In the genomic region with DNA sequence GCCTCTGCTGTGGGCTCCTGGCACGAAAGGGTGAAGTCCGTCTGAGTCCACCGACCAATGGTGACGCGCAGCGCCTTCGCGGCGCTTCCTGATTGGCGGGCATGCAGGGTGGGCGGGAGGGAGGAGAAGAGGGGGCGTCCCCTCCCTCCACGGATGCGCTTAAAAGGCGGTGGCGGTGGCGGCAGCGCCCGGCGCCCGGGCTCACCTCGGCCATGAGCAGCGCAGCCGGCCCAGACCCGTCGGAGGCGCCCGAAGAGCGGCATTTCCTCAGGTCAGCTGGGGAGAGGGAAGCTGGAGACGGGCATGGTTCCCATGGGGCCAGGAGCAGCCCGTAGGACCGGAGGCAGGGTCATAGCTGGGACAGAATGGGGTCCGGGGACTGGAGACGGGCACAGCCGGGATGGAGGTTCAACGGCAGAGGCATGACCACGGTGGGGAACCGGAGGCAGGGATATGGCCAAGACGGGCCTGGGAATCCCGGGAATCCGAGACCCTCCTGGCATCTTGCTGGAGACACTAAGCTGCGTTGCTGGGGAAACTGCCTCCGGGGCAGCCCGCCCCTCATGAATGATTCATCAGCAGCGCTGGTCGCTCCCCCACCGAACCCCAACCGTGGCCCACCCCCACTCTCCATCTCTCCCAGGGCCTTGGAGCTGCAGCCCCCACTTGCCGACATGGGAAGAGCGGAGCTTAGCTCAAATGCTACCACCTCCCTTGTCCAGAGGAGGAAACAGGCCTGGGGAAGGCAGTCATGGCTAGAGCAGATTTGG, we compare ENCODE assay signal across 11 cellular contexts. TPM values are rescaled to one million over a fixed set of nuclear protein-coding genes. Genes with fewer than 3 reads are reported as not detected.
DNase-seq lines count a peak whose midpoint lies in the region; ATAC-seq, FAIRE-seq and TF ChIP-seq lines count a peak whose summit lies in the region.
"Had no signal": no experiment of that assay in that cellular context is flagged by ENCODE, and none has a peak within 500 bp of the region (broad histone marks: within the 10 kb centered on the region; RNA-seq: fewer than 3 reads in every experiment).

A gene with protein sequence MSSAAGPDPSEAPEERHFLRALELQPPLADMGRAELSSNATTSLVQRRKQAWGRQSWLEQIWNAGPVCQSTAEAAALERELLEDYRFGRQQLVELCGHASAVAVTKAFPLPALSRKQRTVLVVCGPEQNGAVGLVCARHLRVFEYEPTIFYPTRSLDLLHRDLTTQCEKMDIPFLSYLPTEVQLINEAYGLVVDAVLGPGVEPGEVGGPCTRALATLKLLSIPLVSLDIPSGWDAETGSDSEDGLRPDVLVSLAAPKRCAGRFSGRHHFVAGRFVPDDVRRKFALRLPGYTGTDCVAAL (plus strand): TSS at position 191 of the 770 bp plus-strand sequence. CDS start 22 bp downstream, at position 213.

- H3K36me3 ChIP-seq in K562 (ENCODE audit: control insufficient read depth, insufficient read depth, low read length) (peaks cover 53% of the 10 kb centered on the region), kidney (ENCODE audit: control insufficient read depth in 1 of 2, insufficient read depth in 2 of 2, low read length in 2 of 2) (peaks cover 3 to 5% of the 10 kb centered on the region in 2 donors)

- TF ChIP-seq EP300 in K562 (IDR thresholded peaks at IDR 0.05; ENCODE audit: low read length): no peak

- DNase-seq in activated CD8-positive, alpha-beta T cell treated with anti-CD3 and anti-CD28 coated beads, Interleukin-2, amount 10 ng/mL, durations not matched to agents 7 days and 5 days: no peak
- DNase-seq in activated CD8-positive, alpha-beta T cell treated with anti-CD3 and anti-CD28 coated beads for 36 hours: no peak
- DNase-seq in K562 (ENCODE audit: extremely low read depth in 1 of 4, low spot score in 3 of 4): no peak
- peak in 41 of 51 donors; percentile 12 to 76 (median 55) for DNase-seq in hypothalamus (lab: John Stamatoyannopoulos, UW)
- peak; percentile 42 for DNase-seq in superior temporal gyrus (ENCODE audit: extremely low spot score)
- no peak for DNase-seq in kidney tubule cell (ENCODE audit: low spot score)
- DNase-seq in kidney: no peak
- DNase-seq in DMS 273 (lab: John Stamatoyannopoulos, UW; ENCODE audit: unreplicated experiment): no peak
- DNase-seq: gastrocnemius medialis, NCI-H1694 treated with DMSO at 0.1 percent for 48 hours had no signal

- H3K27me3 Mint-ChIP-seq in activated CD8-positive, alpha-beta T cell treated with anti-CD3 and anti-CD28 coated beads, Interleukin-2, amount 10 ng/mL, durations not matched to agents 7 days and 5 days (ENCODE audit: low read depth): no peaks in the 10 kb centered on the region
- no peaks in the 10 kb centered on the region for H3K27me3 Mint-ChIP-seq in activated CD8-positive, alpha-beta T cell treated with anti-CD3 and anti-CD28 coated beads for 36 hours
- H3K27me3 Mint-ChIP-seq: activated naive CD4-positive, alpha-beta T cell treated with anti-CD3 and anti-CD28 coated beads, Interleukin-2, amount 50 U/mL, for 24 hours had no signal

- TF ChIP-seq RAD21 in K562 (CRISPR knock-in tag; conservative IDR thresholded peaks at IDR 0.05 in 1 of 2, IDR thresholded peaks at IDR 0.05 in 1 of 2): no peak

- WGBS in K562 (ENCODE audit: insufficient coverage, low coverage, missing lambda C conversion rate): 92% methylated on average over 23 of the region's 50 CpGs

- H3K9me3 ChIP-seq in K562 (replicated peaks; ENCODE audit: control insufficient read depth, insufficient read depth, low read depth, low read length) (no peaks in the 10 kb centered on the region), kidney (ENCODE audit: control insufficient read depth in 1 of 2, low read length in 2 of 2) (no peaks in the 10 kb centered on the region)
- H3K9me3 ChIP-seq: gastrocnemius medialis had no signal

- H2AFZ ChIP-seq in K562 (ENCODE audit: low read depth, low read length): no peak within 1 kb of the TSS

- 0 out of 2 replicates have a peak, but pooled peaks cover 10% of the 10 kb centered on the region for H4K20me1 ChIP-seq in K562 (replicated peaks; ENCODE audit: control insufficient read depth, insufficient read depth, low read length)

- peaks cover 8% of the 10 kb centered on the region for H3K9me1 ChIP-seq in K562 (ENCODE audit: control insufficient read depth, insufficient read depth, low read length)

- POLR2A ChIA-PET in activated CD8-positive, alpha-beta T cell treated with anti-CD3 and anti-CD28 coated beads, Interleukin-2, amount 10 ng/mL, durations not matched to agents 7 days and 5 days (lab: Charles Lee): no interaction called here
- POLR2A ChIA-PET in activated CD8-positive, alpha-beta T cell treated with anti-CD3 and anti-CD28 coated beads for 36 hours (lab: Charles Lee): interaction anchor here (1.0 to 2.7 kb wide), 3 partner anchors 12 to 63 kb away, joined by 3 to 6 read pairs (median 6); partner anchors contain the start of gene NDUFA13
- POLR2A ChIA-PET in K562 (lab: Yijun Ruan, JAX): interaction anchor here (0.7 to 1.4 kb wide), 2 partner anchors 12 to 13 kb away, joined by 4 to 5 read pairs; partner anchors contain the start of gene NDUFA13

- no peak for TF ChIP-seq CTCF in activated CD8-positive, alpha-beta T cell treated with anti-CD3 and anti-CD28 coated beads for 36 hours (IDR thresholded peaks at IDR 0.05)
- TF ChIP-seq CTCF in K562 (IDR thresholded peaks at IDR 0.05 in 2 of 3, conservative IDR thresholded peaks at IDR 0.05 in 1 of 3; ENCODE audit: insufficient read depth in 2 of 3, low read depth in 1 of 3, low read length in 3 of 3): no peak
- no peak for TF ChIP-seq CTCF in kidney (IDR thresholded peaks at IDR 0.05; ENCODE audit: borderline replicate concordance, extremely low read depth, insufficient read depth)

- BruUV-seq in K562 (replicated peaks; lab: Mats Ljungman, UMichigan): no TSS peak

- H3K4me1 Mint-ChIP-seq in activated CD8-positive, alpha-beta T cell treated with anti-CD3 and anti-CD28 coated beads, Interleukin-2, amount 10 ng/mL, durations not matched to agents 7 days and 5 days (ENCODE audit: low read depth): peaks cover 30% of the 10 kb centered on the region
- peaks cover 15% of the 10 kb centered on the region for H3K4me1 Mint-ChIP-seq in activated CD8-positive, alpha-beta T cell treated with anti-CD3 and anti-CD28 coated beads for 36 hours (ENCODE audit: low read depth)

- ATAC-seq in activated CD8-positive, alpha-beta T cell treated with anti-CD3 and anti-CD28 coated beads, Interleukin-2, amount 10 ng/mL, durations not matched to agents 7 days and 5 days: no peak
- no peak for ATAC-seq in activated CD8-positive, alpha-beta T cell treated with anti-CD3 and anti-CD28 coated beads for 36 hours
- no peak for ATAC-seq in K562
- ATAC-seq: gastrocnemius medialis had no signal

- peaks cover 30% of the 10 kb centered on the region for H3K36me3 Mint-ChIP-seq in activated CD8-positive, alpha-beta T cell treated with anti-CD3 and anti-CD28 coated beads, Interleukin-2, amount 10 ng/mL, durations not matched to agents 7 days and 5 days (ENCODE audit: low read depth)
- peaks cover 10% of the 10 kb centered on the region for H3K36me3 Mint-ChIP-seq in activated CD8-positive, alpha-beta T cell treated with anti-CD3 and anti-CD28 coated beads for 36 hours (ENCODE audit: low read depth)

- no peaks in the 10 kb centered on the region for H3K27me3 ChIP-seq in K562 (ENCODE audit: control insufficient read depth in 2 of 2, insufficient read depth in 2 of 2, low read length in 2 of 2)
- H3K27me3 ChIP-seq: gastrocnemius medialis had no signal

- intact Hi-C loops in activated CD8-positive, alpha-beta T cell treated with anti-CD3 and anti-CD28 coated beads for 36 hours (cut with micrococcal nuclease): no loop called here
- intact Hi-C loops in K562 (cut with micrococcal nuclease) (no loop called here), kidney (cut with DNase I) (no loop called here)

- H3K4me3 ChIP-seq in K562: no peak within 1 kb of the TSS
- H3K4me3 ChIP-seq in kidney (ENCODE audit: low read length in 2 of 2): no peak within 1 kb of the TSS
- H3K4me3 ChIP-seq: gastrocnemius medialis had no signal

- no peak within 1 kb of the TSS for H3K27ac Mint-ChIP-seq in activated CD8-positive, alpha-beta T cell treated with anti-CD3 and anti-CD28 coated beads, Interleukin-2, amount 10 ng/mL, durations not matched to agents 7 days and 5 days
- no peak within 1 kb of the TSS for H3K27ac Mint-ChIP-seq in activated CD8-positive, alpha-beta T cell treated with anti-CD3 and anti-CD28 coated beads for 36 hours
- H3K27ac Mint-ChIP-seq: activated naive CD4-positive, alpha-beta T cell treated with anti-CD3 and anti-CD28 coated beads, Interleukin-2, amount 50 U/mL, for 24 hours had no signal

- H3K27ac ChIP-seq in K562 (ENCODE audit: extremely low read depth, low read depth, low read length) (no peak within 1 kb of the TSS), kidney (ENCODE audit: low read depth in 2 of 2, low read length in 2 of 2) (no peak within 1 kb of the TSS)
- H3K27ac ChIP-seq: gastrocnemius medialis had no signal

- H3K9ac ChIP-seq in K562 (ENCODE audit: insufficient read depth in 1 of 2, low read depth in 2 of 2, low read length in 2 of 2) (no peak within 1 kb of the TSS; a peak in 2 of 4 replicates), kidney (ENCODE audit: low read length in 2 of 2) (no peak within 1 kb of the TSS)

- H3K9me3 Mint-ChIP-seq in activated CD8-positive, alpha-beta T cell treated with anti-CD3 and anti-CD28 coated beads, Interleukin-2, amount 10 ng/mL, durations not matched to agents 7 days and 5 days (ENCODE audit: insufficient read depth): no peaks in the 10 kb centered on the region
- H3K9me3 Mint-ChIP-seq in activated CD8-positive, alpha-beta T cell treated with anti-CD3 and anti-CD28 coated beads for 36 hours: no peaks in the 10 kb centered on the region
- H3K9me3 Mint-ChIP-seq: activated naive CD4-positive, alpha-beta T cell treated with anti-CD3 and anti-CD28 coated beads, Interleukin-2, amount 50 U/mL, for 24 hours had no signal

- in situ Hi-C loops in K562 (cut with MboI): loop anchor here (25.0 kb wide), 1 partner anchor 108 kb away; the partner anchor contains the start of genes GMIP and LPAR2

- H3K79me2 ChIP-seq in K562 (ENCODE audit: control insufficient read depth, insufficient read depth, low read length): peaks cover 19% of the 10 kb centered on the region

- no peak within 1 kb of the TSS for H3K4me2 ChIP-seq in K562 (ENCODE audit: insufficient read depth, low read length)

- CTCF ChIA-PET in activated CD8-positive, alpha-beta T cell treated with anti-CD3 and anti-CD28 coated beads, Interleukin-2, amount 10 ng/mL, durations not matched to agents 7 days and 5 days (lab: Charles Lee): interaction anchor here (0.8 to 1.1 kb wide), 2 partner anchors 13 to 115 kb away, joined by 3 read pairs; partner anchors contain the start of genes GMIP, NDUFA13 and TSSK6
- CTCF ChIA-PET in activated CD8-positive, alpha-beta T cell treated with anti-CD3 and anti-CD28 coated beads for 36 hours (lab: Charles Lee): interaction anchor here (1.3 to 7.2 kb wide), 3 partner anchors 25 to 133 kb away, joined by 3 to 51 read pairs (median 3); partner anchors contain the start of gene GMIP
- CTCF ChIA-PET in K562 (lab: Yijun Ruan, JAX; ENCODE audit: low intra/inter-chr PET ratio): no interaction called here

- no peak within 1 kb of the TSS for H3K4me3 Mint-ChIP-seq in activated CD8-positive, alpha-beta T cell treated with anti-CD3 and anti-CD28 coated beads, Interleukin-2, amount 10 ng/mL, durations not matched to agents 7 days and 5 days
- H3K4me3 Mint-ChIP-seq in activated CD8-positive, alpha-beta T cell treated with anti-CD3 and anti-CD28 coated beads for 36 hours: no peak within 1 kb of the TSS
- H3K4me3 Mint-ChIP-seq: activated naive CD4-positive, alpha-beta T cell treated with anti-CD3 and anti-CD28 coated beads, Interleukin-2, amount 50 U/mL, for 24 hours had no signal

- H3K4me1 ChIP-seq in K562 (replicated peaks in 1 of 2; ENCODE audit: control insufficient read depth in 2 of 2, insufficient read depth in 2 of 2, low read length in 2 of 2) (peaks cover 5 to 39% of the 10 kb centered on the region in 2 experiments), kidney (ENCODE audit: control insufficient read depth in 1 of 2, insufficient read depth in 1 of 2, low read depth in 1 of 2, low read length in 2 of 2) (peaks cover 0 to 2% of the 10 kb centered on the region in 2 donors)

- FAIRE-seq in K562 (lab: Jason Lieb, UNC): no peak
- no peak for FAIRE-seq in kidney (lab: Jason Lieb, UNC)

- no peak; the same call in 1 of the 2 replicates for TF ChIP-seq POLR2A in K562 (conservative IDR thresholded peaks at IDR 0.05)

RNA-seq across cellular contexts. Expression of the gene that starts here (rescaled TPM):
- 10 to 100 TPM; 10.0 to 10.6 TPM for total RNA-seq in activated CD8-positive, alpha-beta T cell treated with anti-CD3 and anti-CD28 coated beads, Interleukin-2, amount 10 ng/mL, durations not matched to agents 7 days and 5 days
- total RNA-seq in activated CD8-positive, alpha-beta T cell treated with anti-CD3 and anti-CD28 coated beads for 36 hours: 1 to 10 TPM; 7.4 to 8.1 TPM
- 31.5 and 32.8 TPM in 2 replicates for total RNA-seq in K562 (2011; cell fraction: chromatin; rRNA removed; ENCODE audit: low replicate concordance)
- total RNA-seq in K562 (2011; cell fraction: nucleolus; rRNA removed): 14.5 and 16.2 TPM in 2 replicates
- total RNA-seq in K562 (2011; cell fraction: nucleoplasm; rRNA removed): 22.3 and 39.8 TPM in 2 replicates
- total RNA-seq in K562 (2014; rRNA removed) (1.3 and 1.5 TPM in 2 replicates), K562 (2014; rRNA removed; fragmentation: Illumina TruSeq; extraction: Trizol) (0.86 and 0.98 TPM in 2 replicates), K562 (2015; rRNA removed; fragmentation: Illumina TruSeq; extraction: Trizol) (1.1 TPM in 2 replicates), K562 (2021) (3.6 and 4.8 TPM in 2 replicates), kidney (3.7 TPM)
- polyA plus RNA-seq in K562 (2011; rRNA removed) (1.0 and 1.6 TPM in 2 replicates), K562 (2014; fragmentation: Illumina TruSeq; extraction: Trizol) (2.9 and 3.8 TPM in 2 replicates), K562 (2014; fragmentation: Nextera tagmentation; extraction: Ambion mirVana) (under 1 TPM in 1 of 2 experiments, not detected in 1; 0.04 TPM), K562 (2014; rRNA removed) (4.8 and 5.8 TPM in 2 replicates), kidney (ENCODE audit: insufficient read depth, low read depth, low replicate concordance) (3.1 TPM)
- polyA plus RNA-seq in K562 (2011; cell fraction: cytosol; rRNA removed): 0.86 and 2.6 TPM in 2 replicates
- 12.5 and 30.5 TPM in 2 replicates for polyA plus RNA-seq in K562 (2011; cell fraction: nucleus; rRNA removed)
- polyA plus RNA-seq in K562 (2012): 4.6 and 18.0 TPM in 2 replicates
- polyA minus RNA-seq in K562 (2011; rRNA and poly(A)+ RNA removed): 0.81 and 1.1 TPM in 2 replicates
- polyA minus RNA-seq in K562 (2011; cell fraction: cytosol; rRNA and poly(A)+ RNA removed): 0.46 and 1.0 TPM in 2 replicates
- 2.4 and 2.7 TPM in 2 replicates for polyA minus RNA-seq in K562 (2011; cell fraction: nucleus; rRNA and poly(A)+ RNA removed)

Comparison
In these comparisons a context has a peak if more than half of its experiments do, and no peak if none do; other contexts are left out.
1. DNase-seq: peak in hypothalamus (41 of 51) and superior temporal gyrus (single experiment); none in activated CD8-positive, alpha-beta T cell treated with anti-CD3 and anti-CD28 coated beads, Interleukin-2, amount 10 ng/mL, durations not matched to agents 7 days and 5 days (single experiment), activated CD8-positive, alpha-beta T cell treated with anti-CD3 and anti-CD28 coated beads for 36 hours (single experiment), K562 (0 of 4), kidney tubule cell (single experiment), kidney (single experiment) and DMS 273 (single experiment).